8 cellular contexts compared by ENCODE assay signal in the genomic region with DNA sequence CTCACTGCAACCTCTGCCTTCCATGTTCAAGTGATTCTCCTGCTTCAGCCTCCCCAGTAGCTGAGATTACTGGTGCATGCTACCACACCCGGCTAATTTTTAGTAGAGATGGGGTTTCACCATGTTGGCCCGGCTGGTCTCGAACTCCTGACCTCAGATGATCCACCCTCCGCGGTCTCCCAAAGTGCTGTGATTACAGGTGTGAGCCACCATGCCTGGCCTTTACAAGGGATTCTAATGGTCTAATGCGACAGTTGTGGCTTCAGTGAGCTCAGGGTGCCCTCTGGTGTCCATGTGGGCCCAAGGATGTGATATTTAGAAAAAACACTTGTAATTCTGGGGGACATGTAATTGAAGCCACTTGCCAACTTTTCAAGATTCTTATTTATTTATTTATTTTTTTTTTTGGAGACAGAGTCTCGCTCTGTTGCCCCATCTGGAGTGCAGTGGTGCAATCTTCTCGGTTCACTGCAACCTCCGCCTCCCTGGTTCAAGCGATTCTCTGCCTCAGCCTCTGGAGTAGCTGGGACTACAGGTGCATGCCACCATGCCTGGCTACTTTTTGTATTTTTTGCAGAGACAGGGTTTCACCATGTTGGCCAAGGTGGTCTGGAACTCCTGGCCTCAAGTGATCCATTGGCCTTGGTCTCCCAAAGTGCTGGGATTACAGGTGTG.
DNase-seq lines count a peak whose midpoint lies in the region; FAIRE-seq and TF ChIP-seq lines count a peak whose summit lies in the region.
"Not testable (repeated sequence)": the region's sequence is repeated elsewhere in the genome, so short reads cannot be mapped to it uniquely, and the experiment has no call there.

No MANE protein-coding gene starts in this region.

- not testable (repeated sequence) for H3K4me1 ChIP-seq in effector memory CD4-positive, alpha-beta T cell (ENCODE audit: control insufficient read depth, insufficient read depth, low read length, poor library complexity, severe bottlenecking)

- not testable (repeated sequence) for H3K36me3 ChIP-seq in effector memory CD4-positive, alpha-beta T cell (ENCODE audit: control insufficient read depth, insufficient read depth, low read length)

- not testable (repeated sequence) for H3K4me3 ChIP-seq in effector memory CD4-positive, alpha-beta T cell (ENCODE audit: insufficient read depth, low read depth, low read length, poor library complexity, severe bottlenecking)

- H3K27me3 ChIP-seq in effector memory CD4-positive, alpha-beta T cell (replicated peaks; ENCODE audit: control insufficient read depth, insufficient read depth, low read length, poor library complexity, severe bottlenecking) = not testable (repeated sequence)

- not testable (repeated sequence) for H3K27ac ChIP-seq in effector memory CD4-positive, alpha-beta T cell (ENCODE audit: insufficient read depth, low read length, poor library complexity, severe bottlenecking)

- not testable (repeated sequence) for H3K9me3 ChIP-seq in effector memory CD4-positive, alpha-beta T cell (ENCODE audit: control insufficient read depth, low read length)

- not testable (repeated sequence) for DNase-seq in AG09319 (ENCODE audit: extremely low read depth, low read depth); GM18507 (ENCODE audit: extremely low spot score, insufficient read length, low read depth)
- DNase-seq in NCI-H1694 (lab: John Stamatoyannopoulos, UW) = peak; percentile 12
- DNase-seq in SHP77 treated with DMSO at 0.1 percent for 48 hours (lab: John Stamatoyannopoulos, UW) = peak; percentile 52
- DNase-seq in activated T-cell treated with anti-CD3 and anti-CD28 coated beads for 4 hours = peak; percentile 25
- peak in 2 of 3 donors; percentile 20 to 34 for DNase-seq in effector memory CD4-positive, alpha-beta T cell
- DNase-seq in left kidney (ENCODE audit: low read depth, low spot score) = peak; percentile 89
- DNase-seq in stimulated activated CD4-positive, alpha-beta T cell treated with anti-CD3 and anti-CD28 coated beads, Interleukin-12 subunit alpha, Interleukin-12 subunit beta, amount 100 ng/mL, for 4 hours = peak; percentile 47

- peak; percentile 81 for FAIRE-seq in GM18507 (lab: Jason Lieb, UNC)

- peak; percentile 67 for TF ChIP-seq CTCF in AG09319 (IDR thresholded peaks at IDR 0.05; ENCODE audit: low read depth, low read length)
